15 cellular contexts compared by ENCODE assay signal in the genomic region with DNA sequence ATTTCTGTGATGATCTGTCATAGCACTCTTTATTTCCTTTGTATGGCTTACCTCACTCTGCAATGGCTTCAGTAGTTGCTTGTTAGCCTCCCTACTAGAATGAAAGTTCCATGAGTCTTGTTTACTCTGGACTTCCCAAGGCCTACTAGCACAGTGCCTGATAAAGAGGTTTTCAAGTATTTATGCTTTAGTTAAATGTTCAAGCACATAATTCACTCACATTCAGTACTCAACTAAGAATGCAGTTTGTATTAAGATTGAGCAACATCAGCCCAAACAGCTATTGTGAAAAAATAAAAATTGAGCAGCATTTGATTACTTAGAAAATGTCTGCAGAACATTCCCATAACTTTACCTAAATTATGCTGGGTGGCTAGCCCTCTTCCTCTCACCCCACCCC.
DNase-seq lines count a peak whose midpoint lies in the region; ATAC-seq, FAIRE-seq and TF ChIP-seq lines count a peak whose summit lies in the region.
"Had no signal": no experiment of that assay in that cellular context is flagged by ENCODE, and none has a peak within 500 bp of the region (broad histone marks: within the 10 kb centered on the region; RNA-seq: fewer than 3 reads in every experiment).

No MANE protein-coding gene starts in this region.

- no peak overlapping the region for H3K9ac ChIP-seq in smooth muscle cell (ENCODE audit: low read depth)

- TF ChIP-seq CTCF in bronchial epithelial cell (IDR thresholded peaks at IDR 0.05; ENCODE audit: insufficient read depth, low read length, severe bottlenecking) (no peak), smooth muscle cell (IDR thresholded peaks at IDR 0.05; ENCODE audit: borderline replicate concordance, insufficient read depth, poor library complexity, severe bottlenecking) (no peak)

- peaks cover 22% of the 10 kb centered on the region for H3K36me3 ChIP-seq in CD4-positive, alpha-beta memory T cell (ENCODE audit: insufficient read depth, low read length)
- H3K36me3 ChIP-seq in bronchial epithelial cell (ENCODE audit: control insufficient read depth, insufficient read depth, low read length) (no peaks in the 10 kb centered on the region), smooth muscle cell (ENCODE audit: low read depth) (no peaks in the 10 kb centered on the region)
- H3K36me3 ChIP-seq: gastrocnemius medialis had no signal

- H3K9me3 ChIP-seq in CD4-positive, alpha-beta memory T cell (ENCODE audit: control insufficient read depth in 1 of 2, low read length in 2 of 2): no peaks in the 10 kb centered on the region
- H3K9me3 ChIP-seq in smooth muscle cell (replicated peaks; ENCODE audit: low read depth): no peaks in the 10 kb centered on the region
- H3K9me3 ChIP-seq: gastrocnemius medialis had no signal

- peaks cover 46 to 53% of the 10 kb centered on the region in 2 donors for H3K36me3 Mint-ChIP-seq in CD4-positive, alpha-beta memory T cell
- H3K36me3 Mint-ChIP-seq in IgD-negative memory B cell: peaks cover 18% of the 10 kb centered on the region
- H3K36me3 Mint-ChIP-seq in naive B cell: peaks cover 9 to 12% of the 10 kb centered on the region in 2 donors

- POLR2A ChIA-PET in CD4-positive, alpha-beta memory T cell (lab: Charles Lee; ENCODE audit: partially characterized antibody): interaction anchor here (1.0 to 1.7 kb wide), 3 partner anchors 38 to 159 kb away, joined by 3 to 6 read pairs (median 6); no protein-coding TSS in a partner anchor

- DNase-seq in CD4-positive, alpha-beta memory T cell: no peak
- DNase-seq in bronchial epithelial cell (ENCODE audit: low read depth) (peak; percentile 23), naive B cell (no peak), hypothalamus (lab: John Stamatoyannopoulos, UW) (no peak), smooth muscle cell (lab: John Stamatoyannopoulos, UW; ENCODE audit: unreplicated experiment) (no peak), COLO829 (ENCODE audit: low spot score) (no peak)
- DNase-seq: cortex of kidney; DMS 273 treated with DMSO at 0.1 percent for 48 hours; gastrocnemius medialis; NCI-H1105 treated with DMSO at 0.1 percent for 48 hours; NCI-H510A treated with DMSO at 0.1 percent for 48 hours; SHP77 treated with DMSO at 0.1 percent for 48 hours; stimulated activated CD4-positive, alpha-beta T cell treated with anti-CD3 and anti-CD28 coated beads, Interleukin-4, amount 100 ng/mL, for 24 hours had no signal

- H3K4me2 ChIP-seq in smooth muscle cell: no peak overlapping the region

- peaks cover 23% of the 10 kb centered on the region for H3F3A ChIP-seq in smooth muscle cell (ENCODE audit: low read depth)

- peak overlapping the region; percentile 24 to 67 (median 57) for H3K27ac Mint-ChIP-seq in CD4-positive, alpha-beta memory T cell
- H3K27ac Mint-ChIP-seq in IgD-negative memory B cell (peak overlapping the region in 2 of 3 donors; percentile 9 to 85), naive B cell (peak overlapping the region in 5 of 6 donors; percentile 3 to 90 (median 48))

- no peaks in the 10 kb centered on the region for H3K27me3 ChIP-seq in CD4-positive, alpha-beta memory T cell (ENCODE audit: insufficient read depth, low read length)
- H3K27me3 ChIP-seq in bronchial epithelial cell (ENCODE audit: control insufficient read depth, insufficient read depth, low read length) (no peaks in the 10 kb centered on the region), smooth muscle cell (ENCODE audit: low read depth) (no peaks in the 10 kb centered on the region)
- H3K27me3 ChIP-seq: gastrocnemius medialis had no signal

- peak overlapping the region in 4 of 8 donors; percentile 16 to 47 (median 36) for H3K4me3 Mint-ChIP-seq in CD4-positive, alpha-beta memory T cell
- H3K4me3 Mint-ChIP-seq in IgD-negative memory B cell: peak overlapping the region in 1 of 4 donors; percentile 73
- H3K4me3 Mint-ChIP-seq in naive B cell: no peak overlapping the region

- H3K9me3 Mint-ChIP-seq in CD4-positive, alpha-beta memory T cell: peaks cover 0 to 4% (median 3%) of the 10 kb centered on the region in 8 donors
- no peaks in the 10 kb centered on the region for H3K9me3 Mint-ChIP-seq in IgD-negative memory B cell
- peaks cover 0 to 3% (median 0%) of the 10 kb centered on the region in 7 donors for H3K9me3 Mint-ChIP-seq in naive B cell

- H3K27me3 Mint-ChIP-seq in CD4-positive, alpha-beta memory T cell: no peaks in the 10 kb centered on the region
- H3K27me3 Mint-ChIP-seq in IgD-negative memory B cell (no peaks in the 10 kb centered on the region), naive B cell (no peaks in the 10 kb centered on the region)

- FAIRE-seq in bronchial epithelial cell (lab: Jason Lieb, UNC): no peak

- no peak overlapping the region for H2AFZ ChIP-seq in smooth muscle cell (ENCODE audit: low read depth)

- H4K20me1 ChIP-seq in smooth muscle cell (ENCODE audit: low read depth): no peaks in the 10 kb centered on the region

- ATAC-seq in naive B cell (ENCODE audit: low read depth in 2 of 2): no peak
- ATAC-seq: gastrocnemius medialis had no signal

- intact Hi-C loops in CD4-positive, alpha-beta memory T cell (cut with micrococcal nuclease): loop anchor here (5.0 kb wide), 1 partner anchor 39 kb away; no protein-coding TSS in a partner anchor

- CTCF ChIA-PET in CD4-positive, alpha-beta memory T cell (lab: Charles Lee; ENCODE audit: partially characterized antibody): interaction anchor here (0.6 to 1.6 kb wide), 3 partner anchors 19 to 68 kb away, joined by 3 to 4 read pairs (median 3); no protein-coding TSS in a partner anchor

- no peaks in the 10 kb centered on the region for H3K79me2 ChIP-seq in smooth muscle cell (ENCODE audit: low read depth)

- H3K4me3 ChIP-seq in CD4-positive, alpha-beta memory T cell (ENCODE audit: low read length in 2 of 2): no peak overlapping the region
- no peak overlapping the region for H3K4me3 ChIP-seq in bronchial epithelial cell (ENCODE audit: low read depth, low read length)
- H3K4me3 ChIP-seq in smooth muscle cell: no peak overlapping the region
- H3K4me3 ChIP-seq: gastrocnemius medialis had no signal

- H3K4me1 Mint-ChIP-seq in CD4-positive, alpha-beta memory T cell: peaks cover 29 to 50% (median 39%) of the 10 kb centered on the region in 4 donors
- H3K4me1 Mint-ChIP-seq in IgD-negative memory B cell (peaks cover 17 to 27% (median 19%) of the 10 kb centered on the region in 3 donors), naive B cell (peaks cover 29 to 35% (median 33%) of the 10 kb centered on the region in 3 donors)

- no peak overlapping the region for H3K27ac ChIP-seq in CD4-positive, alpha-beta memory T cell (ENCODE audit: low read depth, low read length)
- H3K27ac ChIP-seq in smooth muscle cell (ENCODE audit: low read depth): no peak overlapping the region
- H3K27ac ChIP-seq: gastrocnemius medialis, VCaP had no signal

- H3K4me1 ChIP-seq in CD4-positive, alpha-beta memory T cell (ENCODE audit: insufficient read depth, low read length): peaks cover 36% of the 10 kb centered on the region
- H3K4me1 ChIP-seq in smooth muscle cell (ENCODE audit: low read depth): no peaks in the 10 kb centered on the region
- H3K4me1 ChIP-seq: gastrocnemius medialis had no signal
